34 cellular contexts compared by ENCODE assay signal in the genomic region with DNA sequence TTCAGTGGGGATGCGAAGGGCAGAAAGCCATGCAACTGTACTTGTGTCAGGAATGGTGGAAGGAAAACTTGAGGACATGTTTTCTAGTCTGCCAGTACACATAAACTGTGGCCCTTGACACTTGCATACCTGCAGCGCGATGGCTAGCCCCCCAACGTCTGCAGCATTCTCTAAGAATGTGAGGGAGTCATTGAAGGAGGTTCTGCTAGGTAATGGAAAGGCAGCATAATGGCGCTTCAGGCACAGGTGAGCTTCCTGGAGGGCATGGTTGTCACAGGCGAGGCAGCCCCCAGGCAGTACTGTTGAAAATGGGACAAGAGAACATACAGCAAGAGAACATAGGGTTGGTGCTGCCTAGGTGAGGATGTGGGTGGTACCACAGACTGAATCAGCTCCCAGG. TPM values are rescaled to one million over a fixed set of nuclear protein-coding genes. Genes with fewer than 3 reads are reported as not detected.
"Had no signal": no experiment of that assay in that cellular context is flagged by ENCODE, and none has a peak within 500 bp of the region (broad histone marks: within the 10 kb centered on the region; RNA-seq: fewer than 3 reads in every experiment).

No MANE protein-coding gene starts in this region.

- FAIRE-seq: urothelium cell line had no signal

- H3K4me3 ChIP-seq: stomach, suprapubic skin, testis, thoracic aorta, thyroid gland, tibial artery, tibial nerve, transverse colon, upper lobe of left lung, upper lobe of right lung, uterus, vagina had no signal

- H3K9me3 ChIP-seq: stomach, suprapubic skin, testis, thoracic aorta, thyroid gland, tibial artery, tibial nerve, transverse colon, upper lobe of left lung, upper lobe of right lung, uterus, vagina had no signal

- H3K4me1 ChIP-seq: stomach, testis, thyroid gland, tibial artery, tibial nerve, transverse colon, uterus had no signal

- DNase-seq: stimulated activated CD4-positive, alpha-beta T cell treated with anti-CD3 and anti-CD28 coated beads, Interleukin-2, amount 100 ng/mL, for 48 hours; stimulated activated CD4-positive, alpha-beta T cell treated with anti-CD3 and anti-CD28 coated beads, Interleukin-4, amount 100 ng/mL, for 1 hour; stimulated activated CD4-positive, alpha-beta T cell treated with anti-CD3 and anti-CD28 coated beads, Interleukin-4, amount 100 ng/mL, for 24 hours; stimulated activated CD4-positive, alpha-beta T cell treated with anti-CD3 and anti-CD28 coated beads, Interleukin-4, amount 100 ng/mL, for 4 hours; stimulated activated CD8-positive, alpha-beta memory T cell treated with anti-CD3 and anti-CD28 coated beads, Interleukin-4, amount 100 ng/mL, for 48 hours; stimulated activated naive B cell treated with anti-CD40 and anti-IgM and Interleukin-4, amounts not matched to agents 10 μg/mL and 1 μg/mL and 100 μg/mL, for 72 hours; stimulated activated naive CD4-positive, alpha-beta T cell; stimulated activated naive CD4-positive, alpha-beta T cell treated with Interleukin-2 at 50 U/mL for 16 hours; stimulated activated naive CD8-positive, alpha-beta T cell treated with anti-CD3 and anti-CD28 coated beads, Interleukin-15, amount 100 ng/mL, for 72 hours; stimulated activated naive CD8-positive, alpha-beta T cell treated with anti-CD3 and anti-CD28 coated beads, Interleukin-15, Interleukin-2, amounts not matched to agents 100 U/mL and 50 U/mL, for 24 hours; stomach; substantia nigra; testis; thyroid gland; tibial artery; transverse colon; trophoblast cell; upper lobe of left lung; upper lobe of right lung; uterus had no signal

- H3K36me3 Mint-ChIP-seq: stimulated activated effector memory CD8-positive, alpha-beta T cell treated with anti-CD3 and anti-CD28 coated beads, Interleukin-12 subunit alpha, Interleukin-12 subunit beta, amount 100 ng/mL, for 72 hours; stimulated activated memory B cell treated with anti-CD40 and anti-IgM and Interleukin-4, amounts not matched to agents 10 μg/mL and 1 μg/mL and 100 μg/mL, for 72 hours; stimulated activated naive B cell treated with anti-CD40 and anti-IgM and Interleukin-4, amounts not matched to agents 10 μg/mL and 1 μg/mL and 100 μg/mL, for 72 hours; type B pancreatic cell had no signal

- H3K4me1 Mint-ChIP-seq: stimulated activated effector memory CD8-positive, alpha-beta T cell treated with anti-CD3 and anti-CD28 coated beads, Interleukin-12 subunit alpha, Interleukin-12 subunit beta, amount 100 ng/mL, for 72 hours; stimulated activated memory B cell treated with anti-CD40 and anti-IgM and Interleukin-4, amounts not matched to agents 10 μg/mL and 1 μg/mL and 100 μg/mL, for 72 hours; stimulated activated naive B cell treated with anti-CD40 and anti-IgM and Interleukin-4, amounts not matched to agents 10 μg/mL and 1 μg/mL and 100 μg/mL, for 72 hours; stimulated activated naive CD8-positive, alpha-beta T cell treated with anti-CD3 and anti-CD28 coated beads, Interleukin-15, amount 100 ng/mL, for 72 hours had no signal

- H3K9me3 Mint-ChIP-seq: stimulated activated effector memory CD8-positive, alpha-beta T cell treated with anti-CD3 and anti-CD28 coated beads, Interleukin-12 subunit alpha, Interleukin-12 subunit beta, amount 100 ng/mL, for 72 hours; stimulated activated memory B cell treated with anti-CD40 and anti-IgM and Interleukin-4, amounts not matched to agents 10 μg/mL and 1 μg/mL and 100 μg/mL, for 72 hours; stimulated activated naive B cell treated with anti-CD40 and anti-IgM and Interleukin-4, amounts not matched to agents 10 μg/mL and 1 μg/mL and 100 μg/mL, for 72 hours; stimulated activated naive CD8-positive, alpha-beta T cell treated with anti-CD3 and anti-CD28 coated beads, Interleukin-15, amount 100 ng/mL, for 72 hours; stimulated activated naive CD8-positive, alpha-beta T cell treated with anti-CD3 and anti-CD28 coated beads, Interleukin-15, Interleukin-2, amounts not matched to agents 100 ng/mL and 50 ng/mL, for 24 hours; type B pancreatic cell had no signal

- H3K36me3 ChIP-seq: stomach, suprapubic skin, thoracic aorta, thyroid gland, tibial artery, tibial nerve, transverse colon, upper lobe of left lung, upper lobe of right lung, uterus, vagina had no signal

- H3K4me3 Mint-ChIP-seq: stimulated activated effector memory CD8-positive, alpha-beta T cell treated with anti-CD3 and anti-CD28 coated beads, Interleukin-12 subunit alpha, Interleukin-12 subunit beta, amount 100 ng/mL, for 72 hours; stimulated activated memory B cell treated with anti-CD40 and anti-IgM and Interleukin-4, amounts not matched to agents 10 μg/mL and 1 μg/mL and 100 μg/mL, for 72 hours; stimulated activated naive B cell treated with anti-CD40 and anti-IgM and Interleukin-4, amounts not matched to agents 10 μg/mL and 1 μg/mL and 100 μg/mL, for 72 hours; stimulated activated naive CD8-positive, alpha-beta T cell treated with anti-CD3 and anti-CD28 coated beads, Interleukin-15, amount 100 ng/mL, for 72 hours; stimulated activated naive CD8-positive, alpha-beta T cell treated with anti-CD3 and anti-CD28 coated beads, Interleukin-15, Interleukin-2, amounts not matched to agents 100 ng/mL and 50 ng/mL, for 24 hours; type B pancreatic cell had no signal

- H3K27ac ChIP-seq: stomach, suprapubic skin, testis, thoracic aorta, thyroid gland, tibial artery, tibial nerve, transverse colon, upper lobe of left lung, upper lobe of right lung, uterus, vagina had no signal

- H3K27me3 Mint-ChIP-seq: stimulated activated naive CD8-positive, alpha-beta T cell treated with anti-CD3 and anti-CD28 coated beads, Interleukin-15, Interleukin-2, amounts not matched to agents 100 ng/mL and 50 ng/mL, for 24 hours had no signal

- ATAC-seq: stimulated activated memory B cell treated with anti-CD40 and anti-IgM and Interleukin-4, amounts not matched to agents 10 μg/mL and 1 μg/mL and 100 μg/mL, for 72 hours; stimulated activated naive B cell treated with anti-CD40 and anti-IgM and Interleukin-4, amounts not matched to agents 10 μg/mL and 1 μg/mL and 100 μg/mL, for 72 hours; stimulated activated naive CD8-positive, alpha-beta T cell treated with anti-CD3 and anti-CD28 coated beads, Interleukin-15, amount 100 ng/mL, for 72 hours; stimulated activated naive CD8-positive, alpha-beta T cell treated with anti-CD3 and anti-CD28 coated beads, Interleukin-15, Interleukin-2, amounts not matched to agents 100 U/mL and 50 U/mL, for 24 hours; upper lobe of right lung had no signal

- H3K27ac Mint-ChIP-seq: stimulated activated effector memory CD8-positive, alpha-beta T cell treated with anti-CD3 and anti-CD28 coated beads, Interleukin-12 subunit alpha, Interleukin-12 subunit beta, amount 100 ng/mL, for 72 hours; stimulated activated memory B cell treated with anti-CD40 and anti-IgM and Interleukin-4, amounts not matched to agents 10 μg/mL and 1 μg/mL and 100 μg/mL, for 72 hours; stimulated activated naive B cell treated with anti-CD40 and anti-IgM and Interleukin-4, amounts not matched to agents 10 μg/mL and 1 μg/mL and 100 μg/mL, for 72 hours; stimulated activated naive CD8-positive, alpha-beta T cell treated with anti-CD3 and anti-CD28 coated beads, Interleukin-15, Interleukin-2, amounts not matched to agents 100 ng/mL and 50 ng/mL, for 24 hours; type B pancreatic cell had no signal

- H3K27me3 ChIP-seq: suprapubic skin, testis, thyroid gland, tibial nerve, transverse colon, upper lobe of left lung, upper lobe of right lung, uterus, vagina had no signal

RNA-seq across cellular contexts. Expression of a gene that starts 3.5 kb away (rescaled TPM):
- total RNA-seq: stomach, subcutaneous adipose tissue, suprapubic skin, temporal lobe, thoracic aorta, tibial nerve, transverse colon, upper lobe of left lung, upper lobe of right lung, ureter, urinary bladder, uterus, vagina had no signal
- polyA plus RNA-seq: thymus, urinary bladder had no signal

RNA-seq across cellular contexts. Expression of a gene that starts 9.2 kb away (rescaled TPM):
- total RNA-seq: stomach, subcutaneous adipose tissue, suprapubic skin, temporal lobe, thoracic aorta, thyroid gland, transverse colon, upper lobe of left lung, upper lobe of right lung, ureter, vagina had no signal
- polyA plus RNA-seq: stomach, urinary bladder had no signal

RNA-seq across cellular contexts. Expression of a gene that starts 19.4 kb away (rescaled TPM):
- total RNA-seq: thoracic aorta had no signal

RNA-seq across cellular contexts. Expression of a gene that starts 57.2 kb away (rescaled TPM):
- total RNA-seq: thoracic aorta had no signal
